21 cellular contexts compared by ENCODE assay signal in the genomic region with DNA sequence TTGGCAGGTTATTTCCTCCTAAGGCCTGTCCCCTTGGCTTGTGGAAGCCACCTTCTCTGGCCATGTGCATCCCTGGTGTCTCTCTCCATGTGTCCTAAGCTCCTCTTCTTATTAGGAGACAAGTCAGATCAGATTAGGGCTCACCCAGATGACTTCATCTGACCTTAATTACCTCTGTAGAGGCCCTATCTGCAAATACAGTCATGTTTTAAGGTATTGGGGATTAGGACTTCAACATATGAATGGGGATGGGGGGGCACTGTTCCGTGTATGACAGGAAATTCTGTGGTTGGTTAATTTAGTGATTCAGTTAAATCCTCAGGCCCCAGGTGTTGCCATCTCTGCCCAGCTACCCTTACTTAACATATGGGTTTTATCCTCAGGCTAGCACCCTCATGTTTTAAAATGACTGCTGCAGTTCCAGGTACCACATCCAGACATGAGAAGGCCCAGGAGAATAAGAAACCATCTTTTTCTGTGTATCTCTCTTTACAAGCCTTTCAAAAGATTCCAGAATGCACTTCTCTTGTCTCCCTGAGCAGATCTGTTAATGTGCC. TPM values are rescaled to one million over a fixed set of nuclear protein-coding genes. Genes with fewer than 3 reads are reported as not detected.
DNase-seq lines count a peak whose midpoint lies in the region; ATAC-seq and TF ChIP-seq lines count a peak whose summit lies in the region.
"Had no signal": no experiment of that assay in that cellular context is flagged by ENCODE, and none has a peak within 500 bp of the region (broad histone marks: within the 10 kb centered on the region; RNA-seq: fewer than 3 reads in every experiment).

No MANE protein-coding gene starts in this region.

- H3K4me1 Mint-ChIP-seq in MCF 10A (ENCODE audit: insufficient read depth, unreplicated experiment) (peaks cover 21% of the 10 kb centered on the region), type B pancreatic cell (ENCODE audit: unreplicated experiment) (peaks cover 7% of the 10 kb centered on the region)
- H3K4me1 Mint-ChIP-seq: CD4-positive, alpha-beta memory T cell; IgD-negative memory B cell had no signal

- H3K4me2 ChIP-seq in mammary epithelial cell (ENCODE audit: insufficient read depth, low read depth, low read length): no peak overlapping the region

- peaks cover 30% of the 10 kb centered on the region for H3K4me1 ChIP-seq in mammary epithelial cell (ENCODE audit: insufficient read depth, low read length)
- H3K4me1 ChIP-seq in RWPE2 (ENCODE audit: insufficient read depth, poor library complexity, severe bottlenecking): peaks cover 30% of the 10 kb centered on the region

- TF ChIP-seq CTCF in mammary epithelial cell (conservative IDR thresholded peaks at IDR 0.05 in 1 of 2, IDR thresholded peaks at IDR 0.05 in 1 of 2; ENCODE audit: extremely low read depth in 1 of 2, insufficient read depth in 1 of 2, low read depth in 1 of 2, low read length in 2 of 2): no peak
- no peak for TF ChIP-seq CTCF in MCF 10A (IDR thresholded peaks at IDR 0.05; ENCODE audit: unreplicated experiment)
- no peak for TF ChIP-seq CTCF in RWPE2 (IDR thresholded peaks at IDR 0.05; ENCODE audit: poor library complexity, severe bottlenecking)
- no peak for TF ChIP-seq CTCF in type B pancreatic cell (conservative IDR thresholded peaks at IDR 0.05)
- no peak for TF ChIP-seq CTCF in brain microvascular endothelial cell (IDR thresholded peaks at IDR 0.05; ENCODE audit: low read depth, low read length, missing control alignments)

- H4K20me1 ChIP-seq in mammary epithelial cell (ENCODE audit: insufficient read depth, low read length): no peaks in the 10 kb centered on the region

- no peaks in the 10 kb centered on the region for H3K9me3 ChIP-seq in mammary epithelial cell (replicated peaks; ENCODE audit: insufficient read depth, low read length)
- H3K9me3 ChIP-seq in RWPE2 (ENCODE audit: severe bottlenecking): no peaks in the 10 kb centered on the region

- H3K27ac Mint-ChIP-seq in MCF 10A (ENCODE audit: low read depth, unreplicated experiment) (no peak overlapping the region), type B pancreatic cell (no peak overlapping the region)
- H3K27ac Mint-ChIP-seq: B cell; CD4-positive, alpha-beta memory T cell; IgD-negative memory B cell had no signal

- CTCF ChIA-PET in mammary epithelial cell (lab: Charles Lee; ENCODE audit: low non-redundant PET): no interaction called here
- CTCF ChIA-PET in MCF 10A (lab: Yijun Ruan, JAX): interaction anchor here (1.4 to 1.6 kb wide), 2 partner anchors 12 to 294 kb away, joined by 3 to 4 read pairs; no protein-coding TSS in a partner anchor

- no peaks in the 10 kb centered on the region for H3K79me2 ChIP-seq in mammary epithelial cell (ENCODE audit: insufficient read depth, low read length)

- H3K36me3 Mint-ChIP-seq in MCF 10A (ENCODE audit: insufficient read depth, unreplicated experiment): no peaks in the 10 kb centered on the region
- no peaks in the 10 kb centered on the region for H3K36me3 Mint-ChIP-seq in type B pancreatic cell
- H3K36me3 Mint-ChIP-seq: CD4-positive, alpha-beta memory T cell had no signal

- H3K9me3 Mint-ChIP-seq in MCF 10A (ENCODE audit: unreplicated experiment) (no peaks in the 10 kb centered on the region), type B pancreatic cell (peaks cover 4% of the 10 kb centered on the region)
- H3K9me3 Mint-ChIP-seq: CD4-positive, alpha-beta memory T cell; IgD-negative memory B cell had no signal

- no TSS peak for BruUV-seq in mammary epithelial cell (replicated peaks; lab: Mats Ljungman, UMichigan)
- no TSS peak for BruUV-seq in MCF 10A (replicated peaks; lab: Mats Ljungman, UMichigan)

- in situ Hi-C loops in mammary epithelial cell (cut with MboI; ENCODE audit: low sequenced_read_pairs in 2 of 2): no loop called here
- in situ Hi-C loops in brain microvascular endothelial cell (cut with HindIII; ENCODE audit: low pct_ligation_motif_present, low sequenced_read_pairs): no loop called here

- peak overlapping the region; percentile 68 for H2AFZ ChIP-seq in mammary epithelial cell (ENCODE audit: low read depth, low read length)

- H3K27me3 Mint-ChIP-seq in MCF 10A (ENCODE audit: insufficient read depth, unreplicated experiment) (no peaks in the 10 kb centered on the region), type B pancreatic cell (no peaks in the 10 kb centered on the region)
- H3K27me3 Mint-ChIP-seq: IgD-negative memory B cell had no signal

- H3K27ac ChIP-seq in mammary epithelial cell (ENCODE audit: insufficient read depth, low read depth, low read length) (no peak overlapping the region), RWPE2 (ENCODE audit: poor library complexity, severe bottlenecking) (peak overlapping the region; percentile 44), brain microvascular endothelial cell (no peak overlapping the region)
- H3K27ac ChIP-seq: 22Rv1, HL-60 had no signal

- intact Hi-C loops in mammary epithelial cell (cut with micrococcal nuclease) (no loop called here), MCF 10A (cut with micrococcal nuclease) (no loop called here)

- no peaks in the 10 kb centered on the region for H3K27me3 ChIP-seq in mammary epithelial cell (ENCODE audit: insufficient read depth, low read length)
- H3K27me3 ChIP-seq in RWPE2 (ENCODE audit: insufficient read depth, poor library complexity, severe bottlenecking): no peaks in the 10 kb centered on the region
- H3K27me3 ChIP-seq in brain microvascular endothelial cell (replicated peaks): no peaks in the 10 kb centered on the region

- 0% methylated on average over 1 of the region's 1 CpG for WGBS in mammary epithelial cell (ENCODE audit: low coverage, missing lambda C conversion rate)

- H3K9ac ChIP-seq in mammary epithelial cell (ENCODE audit: insufficient read depth, low read length): no peak overlapping the region

- TF ChIP-seq POLR2A in erythroblast (IDR thresholded peaks at IDR 0.05; ENCODE audit: low read length): no peak

- dilution Hi-C loops in mammary epithelial cell (cut with HindIII; ENCODE audit: low sequenced_read_pairs): no loop called here

- no peaks in the 10 kb centered on the region for H3K36me3 ChIP-seq in mammary epithelial cell (ENCODE audit: insufficient read depth, low read length)
- H3K36me3 ChIP-seq in RWPE2 (ENCODE audit: low read depth): no peaks in the 10 kb centered on the region
- H3K36me3 ChIP-seq in brain microvascular endothelial cell (replicated peaks): no peaks in the 10 kb centered on the region

- DNase-seq in mammary epithelial cell (peak; percentile 60), MCF 10A (ENCODE audit: unreplicated experiment) (no peak), RWPE2 (ENCODE audit: low spot score) (no peak), erythroblast (lab: John Stamatoyannopoulos, UW) (peak; percentile 4 to 44), type B pancreatic cell (ENCODE audit: extremely low spot score, unreplicated experiment) (no peak), COR-L47 (lab: John Stamatoyannopoulos, UW) (no peak), hypothalamus (lab: John Stamatoyannopoulos, UW) (no peak), brain microvascular endothelial cell (no peak)
- DNase-seq: Calu3; CD4-positive, alpha-beta memory T cell; GF-D8; Kasumi-1; NCI-H1105; NCI-H2081 treated with DMSO at 0.1 percent for 48 hours; NCI-H510A; NCI-H774 had no signal

- peak; percentile 20 for ATAC-seq in RWPE2 (ENCODE audit: low read depth)
- ATAC-seq: Right ventricle myocardium inferior had no signal

- POLR2A ChIA-PET in MCF 10A (lab: Yijun Ruan, JAX): no interaction called here

- H3K4me3 Mint-ChIP-seq in MCF 10A (ENCODE audit: unreplicated experiment): no peak overlapping the region
- no peak overlapping the region for H3K4me3 Mint-ChIP-seq in type B pancreatic cell
- H3K4me3 Mint-ChIP-seq: B cell; CD4-positive, alpha-beta memory T cell; IgD-negative memory B cell had no signal

- no peak overlapping the region for H3K4me3 ChIP-seq in mammary epithelial cell (replicated peaks in 1 of 3; ENCODE audit: insufficient read depth in 1 of 3, low read depth in 2 of 3, low read length in 3 of 3)
- no peak overlapping the region for H3K4me3 ChIP-seq in RWPE2 (ENCODE audit: severe bottlenecking)
- H3K4me3 ChIP-seq in brain microvascular endothelial cell (ENCODE audit: low read depth, low read length): no peak overlapping the region

RNA-seq across cellular contexts. Expression of gene RAI14, which starts 51.9 kb away (rescaled TPM):
- total RNA-seq in mammary epithelial cell (100 to 1,000 TPM; 114 to 184 TPM), MCF 10A (2022) (47.6 and 47.9 TPM in 2 replicates), type B pancreatic cell (ENCODE audit: low replicate concordance) (83.1 and 102 TPM in 2 replicates)
- 46.7 TPM for polyA plus RNA-seq in mammary epithelial cell
- 258 TPM for polyA minus RNA-seq in mammary epithelial cell

Comparison
In these comparisons a context has a peak if more than half of its experiments do, and no peak if none do; other contexts are left out.
1. DNase-seq: peak in mammary epithelial cell (single experiment) and erythroblast (2 of 2); none in MCF 10A (single experiment), RWPE2 (single experiment), type B pancreatic cell (single experiment), COR-L47 (single experiment), hypothalamus (0 of 51) and brain microvascular endothelial cell (single experiment).